17 cellular contexts compared by ENCODE assay signal in the genomic region with DNA sequence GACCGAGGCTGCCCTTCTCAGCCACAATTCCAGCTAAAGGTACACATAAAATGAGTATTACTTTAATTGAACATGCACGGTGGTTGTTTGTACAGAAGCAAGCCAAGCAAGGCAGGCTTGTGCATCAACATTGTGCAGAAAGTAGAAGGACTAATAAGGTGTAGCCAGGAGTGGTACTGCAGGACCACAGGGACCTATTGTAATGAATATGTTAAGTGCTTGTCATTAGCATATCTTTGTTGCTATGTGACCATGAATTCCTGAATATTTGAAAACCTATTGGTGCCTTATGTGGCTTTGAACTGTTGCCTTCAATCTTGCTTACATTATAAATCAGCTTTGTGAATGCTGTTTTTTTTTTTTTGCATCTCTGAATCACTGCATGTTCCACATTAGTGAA.
"Had no signal": no experiment of that assay in that cellular context is flagged by ENCODE, and none has a peak within 500 bp of the region (broad histone marks: within the 10 kb centered on the region; RNA-seq: fewer than 3 reads in every experiment).

No MANE protein-coding gene starts in this region.

- H3K4me3 ChIP-seq: adrenal gland, cardiac muscle cell, dorsolateral prefrontal cortex, gastroesophageal sphincter, right lobe of liver, smooth muscle cell, transverse colon had no signal

- DNase-seq: activated CD4-positive, alpha-beta memory T cell treated with anti-CD3 and anti-CD28 coated beads, Interleukin-2, amount 10 ng/mL, durations not matched to agents 7 days and 5 days; activated CD4-positive, alpha-beta T cell treated with anti-CD3 and anti-CD28 coated beads for 4 hours; activated effector memory CD4-positive, alpha-beta T cell treated with anti-CD3 and anti-CD28 coated beads, Interleukin-2, amount 50 U/mL, for 16 hours; activated T-cell treated with anti-CD3 and anti-CD28 coated beads, Interleukin-2, amount 50 U/mL, for 48 hours; adrenal gland; dorsolateral prefrontal cortex; erythroblast; left ventricle myocardium superior; natural killer cell; right lobe of liver; stimulated activated CD4-positive, alpha-beta T cell treated with anti-CD3 and anti-CD28 coated beads, Interleukin-4, amount 100 ng/mL, for 4 hours; stimulated activated CD8-positive, alpha-beta memory T cell treated with anti-CD3 and anti-CD28 coated beads, Interleukin-4, amount 100 ng/mL, for 48 hours; stimulated activated naive CD4-positive, alpha-beta T cell treated with Interleukin-2 at 50 U/mL for 16 hours; transverse colon had no signal

- ATAC-seq: gastroesophageal sphincter, left ventricle myocardium superior, natural killer cell, right lobe of liver had no signal

- H3K9me3 ChIP-seq: adrenal gland, gastroesophageal sphincter, right lobe of liver, transverse colon had no signal

- H3K4me1 ChIP-seq: adrenal gland, gastroesophageal sphincter, right lobe of liver, transverse colon had no signal

- H3K27me3 ChIP-seq: adrenal gland, cardiac muscle cell, dorsolateral prefrontal cortex, gastroesophageal sphincter, right lobe of liver, transverse colon had no signal

- H3K36me3 ChIP-seq: adrenal gland, cardiac muscle cell, gastroesophageal sphincter, right lobe of liver, transverse colon had no signal

- H3K27ac ChIP-seq: adrenal gland, cardiac muscle cell, dorsolateral prefrontal cortex, gastroesophageal sphincter, right lobe of liver, transverse colon had no signal

- H3K4me2 ChIP-seq: smooth muscle cell had no signal
